In the genomic region with DNA sequence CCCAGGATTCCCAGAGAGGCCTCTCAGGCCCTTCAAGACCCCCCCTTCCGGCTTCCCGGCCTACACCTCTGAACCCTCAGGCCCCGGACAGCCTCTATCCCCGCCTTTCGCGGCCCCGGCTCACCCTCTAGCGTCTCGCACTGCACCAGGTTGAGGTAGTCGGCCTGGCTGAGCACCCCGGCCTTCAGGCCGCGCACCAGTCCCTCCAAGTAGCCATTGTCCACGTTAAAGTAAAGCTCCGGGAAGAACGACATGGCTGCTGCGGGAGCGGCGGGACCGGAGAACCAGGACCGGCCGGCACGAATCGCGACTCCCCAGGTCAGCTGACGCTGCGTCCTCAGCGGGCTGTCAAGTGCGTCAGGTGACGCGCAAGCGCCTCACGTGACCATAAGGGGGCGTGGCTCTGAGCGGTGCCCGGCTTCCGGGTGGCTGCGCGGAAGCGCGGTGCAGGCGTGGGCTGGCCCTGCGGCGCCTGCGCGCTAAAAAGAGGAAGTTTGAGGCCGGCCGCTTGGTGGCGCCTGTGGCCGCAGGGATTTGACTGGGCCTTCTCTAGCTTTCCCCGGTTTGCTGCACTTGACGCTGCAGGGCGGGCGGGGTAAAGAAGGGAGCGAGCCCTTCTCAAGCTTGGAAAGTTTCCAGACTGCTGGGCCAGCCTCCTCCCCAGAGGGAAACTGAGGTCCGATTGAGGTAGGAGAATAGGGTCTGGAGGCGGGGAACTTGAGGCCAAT, we compare ENCODE assay signal across 1 cellular context.
TF ChIP-seq lines count a peak whose summit lies in the region.

TSS of gene ATP6V0D1 (minus strand) at position 325 of the 728 bp plus-strand sequence. CDS start at position 254, 71 bp downstream.

TF ChIP-seq in K562, 482 proteins besides CTCF, POLR2A, EP300 and RAD21 (continued from another document and continues in another):
- 0 out of 2 replicates have a peak, but pooled peaks have one; percentile 23 for TF ChIP-seq RERE (CRISPR knock-in tag; IDR thresholded peaks at IDR 0.05; ENCODE audit: borderline replicate concordance)
- peak; percentile 65 for TF ChIP-seq ETV1 (tag; conservative IDR thresholded peaks at IDR 0.05; ENCODE audit: low read depth)
- TF ChIP-seq HDAC2 (IDR thresholded peaks at IDR 0.05), result peak; percentile 88
- peak; percentile 93 for TF ChIP-seq RBBP5 (IDR thresholded peaks at IDR 0.05; ENCODE audit: borderline replicate concordance, insufficient read depth, low read length, poor library complexity, severe bottlenecking)
- peak; percentile 99 for TF ChIP-seq TOE1 (IDR thresholded peaks at IDR 0.05; ENCODE audit: borderline replicate concordance)
- no peak for TF ChIP-seq TOE1 (CRISPR knock-in tag; IDR thresholded peaks at IDR 0.05; ENCODE audit: borderline replicate concordance, low read depth)
- TF ChIP-seq MAX (CRISPR knock-in tag; IDR thresholded peaks at IDR 0.05), result peak; percentile 96
- peak; percentile 12; the same call in 1 of the 2 replicates for TF ChIP-seq LEF1 (IDR thresholded peaks at IDR 0.05)
- no peak for TF ChIP-seq ZFPM2 (CRISPR knock-in tag; IDR thresholded peaks at IDR 0.05)
- TF ChIP-seq ZEB2 (IDR thresholded peaks at IDR 0.05), result 0 out of 2 replicates have a peak, but pooled peaks have one; percentile 59
- TF ChIP-seq, protein P1, sequence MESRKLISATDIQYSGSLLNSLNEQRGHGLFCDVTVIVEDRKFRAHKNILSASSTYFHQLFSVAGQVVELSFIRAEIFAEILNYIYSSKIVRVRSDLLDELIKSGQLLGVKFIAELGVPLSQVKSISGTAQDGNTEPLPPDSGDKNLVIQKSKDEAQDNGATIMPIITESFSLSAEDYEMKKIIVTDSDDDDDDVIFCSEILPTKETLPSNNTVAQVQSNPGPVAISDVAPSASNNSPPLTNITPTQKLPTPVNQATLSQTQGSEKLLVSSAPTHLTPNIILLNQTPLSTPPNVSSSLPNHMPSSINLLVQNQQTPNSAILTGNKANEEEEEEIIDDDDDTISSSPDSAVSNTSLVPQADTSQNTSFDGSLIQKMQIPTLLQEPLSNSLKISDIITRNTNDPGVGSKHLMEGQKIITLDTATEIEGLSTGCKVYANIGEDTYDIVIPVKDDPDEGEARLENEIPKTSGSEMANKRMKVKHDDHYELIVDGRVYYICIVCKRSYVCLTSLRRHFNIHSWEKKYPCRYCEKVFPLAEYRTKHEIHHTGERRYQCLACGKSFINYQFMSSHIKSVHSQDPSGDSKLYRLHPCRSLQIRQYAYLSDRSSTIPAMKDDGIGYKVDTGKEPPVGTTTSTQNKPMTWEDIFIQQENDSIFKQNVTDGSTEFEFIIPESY (CRISPR knock-in tag; IDR thresholded peaks at IDR 0.05), result peak; percentile 45; the same call in 1 of the 2 replicates
- no peak for TF ChIP-seq CBX2 (IDR thresholded peaks at IDR 0.05; ENCODE audit: insufficient read depth, low read length, poor library complexity, severe bottlenecking)
- TF ChIP-seq RBFOX2 (IDR thresholded peaks at IDR 0.05; ENCODE audit: low read depth, low read length), result peak; percentile 92
- 0 out of 2 replicates have a peak, but pooled peaks have one; percentile 54 for TF ChIP-seq ATF6 (CRISPR knock-in tag; IDR thresholded peaks at IDR 0.05)
- TF ChIP-seq, protein P2, sequence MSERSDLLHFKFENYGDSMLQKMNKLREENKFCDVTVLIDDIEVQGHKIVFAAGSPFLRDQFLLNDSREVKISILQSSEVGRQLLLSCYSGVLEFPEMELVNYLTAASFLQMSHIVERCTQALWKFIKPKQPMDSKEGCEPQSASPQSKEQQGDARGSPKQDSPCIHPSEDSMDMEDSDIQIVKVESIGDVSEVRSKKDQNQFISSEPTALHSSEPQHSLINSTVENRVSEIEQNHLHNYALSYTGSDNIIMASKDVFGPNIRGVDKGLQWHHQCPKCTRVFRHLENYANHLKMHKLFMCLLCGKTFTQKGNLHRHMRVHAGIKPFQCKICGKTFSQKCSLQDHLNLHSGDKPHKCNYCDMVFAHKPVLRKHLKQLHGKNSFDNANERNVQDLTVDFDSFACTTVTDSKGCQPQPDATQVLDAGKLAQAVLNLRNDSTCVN (CRISPR knock-in tag; IDR thresholded peaks at IDR 0.05), result peak; percentile 64; the same call in 1 of the 2 replicates
- 0 out of 2 replicates have a peak, but pooled peaks have one; percentile 30 for TF ChIP-seq DPF2 (IDR thresholded peaks at IDR 0.05)
- TF ChIP-seq, protein P3, sequence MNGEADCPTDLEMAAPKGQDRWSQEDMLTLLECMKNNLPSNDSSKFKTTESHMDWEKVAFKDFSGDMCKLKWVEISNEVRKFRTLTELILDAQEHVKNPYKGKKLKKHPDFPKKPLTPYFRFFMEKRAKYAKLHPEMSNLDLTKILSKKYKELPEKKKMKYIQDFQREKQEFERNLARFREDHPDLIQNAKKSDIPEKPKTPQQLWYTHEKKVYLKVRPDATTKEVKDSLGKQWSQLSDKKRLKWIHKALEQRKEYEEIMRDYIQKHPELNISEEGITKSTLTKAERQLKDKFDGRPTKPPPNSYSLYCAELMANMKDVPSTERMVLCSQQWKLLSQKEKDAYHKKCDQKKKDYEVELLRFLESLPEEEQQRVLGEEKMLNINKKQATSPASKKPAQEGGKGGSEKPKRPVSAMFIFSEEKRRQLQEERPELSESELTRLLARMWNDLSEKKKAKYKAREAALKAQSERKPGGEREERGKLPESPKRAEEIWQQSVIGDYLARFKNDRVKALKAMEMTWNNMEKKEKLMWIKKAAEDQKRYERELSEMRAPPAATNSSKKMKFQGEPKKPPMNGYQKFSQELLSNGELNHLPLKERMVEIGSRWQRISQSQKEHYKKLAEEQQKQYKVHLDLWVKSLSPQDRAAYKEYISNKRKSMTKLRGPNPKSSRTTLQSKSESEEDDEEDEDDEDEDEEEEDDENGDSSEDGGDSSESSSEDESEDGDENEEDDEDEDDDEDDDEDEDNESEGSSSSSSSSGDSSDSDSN (IDR thresholded peaks at IDR 0.05; ENCODE audit: borderline replicate concordance in 1 of 2, low read depth in 2 of 2, low read length in 2 of 2), result peak in 1 of 2 experiments; percentile 56; a peak in 1 of 4 replicates
- TF ChIP-seq GATAD2B (IDR thresholded peaks at IDR 0.05; ENCODE audit: borderline replicate concordance), result peak; percentile 75
- peak; percentile 84 for TF ChIP-seq EP400 (IDR thresholded peaks at IDR 0.05)
- TF ChIP-seq TEAD1 (CRISPR knock-in tag; IDR thresholded peaks at IDR 0.05), result peak in 1 of 2 experiments; percentile 76; a peak in 2 of 4 replicates
- no peak for TF ChIP-seq ZNF584 (CRISPR knock-in tag; IDR thresholded peaks at IDR 0.05; ENCODE audit: low read depth)
- TF ChIP-seq HNRNPL (IDR thresholded peaks at IDR 0.05; ENCODE audit: low read depth, low read length), result no peak
- peak; percentile 24 for TF ChIP-seq PRDM10 (IDR thresholded peaks at IDR 0.05; ENCODE audit: partially characterized antibody)
- no peak for TF ChIP-seq NEUROD1 (IDR thresholded peaks at IDR 0.05; ENCODE audit: borderline replicate concordance, low read depth, low read length, partially characterized antibody)
- TF ChIP-seq, protein P4, sequence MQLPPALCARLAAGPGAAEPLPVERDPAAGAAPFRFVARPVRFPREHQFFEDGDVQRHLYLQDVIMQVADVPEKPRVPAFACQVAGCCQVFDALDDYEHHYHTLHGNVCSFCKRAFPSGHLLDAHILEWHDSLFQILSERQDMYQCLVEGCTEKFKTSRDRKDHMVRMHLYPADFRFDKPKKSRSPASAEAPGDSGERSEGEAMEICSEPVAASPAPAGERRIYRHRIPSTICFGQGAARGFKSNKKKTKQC (CRISPR knock-in tag; IDR thresholded peaks at IDR 0.05), result no peak; the same call in none of the 2 replicates
- TF ChIP-seq MXD1 (CRISPR knock-in tag; IDR thresholded peaks at IDR 0.05; ENCODE audit: borderline replicate concordance, poor library complexity, severe bottlenecking), result peak; percentile 3
- TF ChIP-seq MEIS2 (IDR thresholded peaks at IDR 0.05; ENCODE audit: partially characterized antibody), result peak; percentile 92
- peak; percentile 60 for TF ChIP-seq ZNF12 (CRISPR knock-in tag; IDR thresholded peaks at IDR 0.05)
- peak; percentile 31; the same call in 1 of the 2 replicates for TF ChIP-seq ESRRA (IDR thresholded peaks at IDR 0.05; ENCODE audit: borderline replicate concordance, low read depth)
- TF ChIP-seq ATF7 (IDR thresholded peaks at IDR 0.05), result peak; percentile 86; the same call in 1 of the 2 replicates
- 0 out of 2 replicates have a peak, but pooled peaks have one; percentile 42 for TF ChIP-seq SMAD4 (CRISPR knock-in tag; conservative IDR thresholded peaks at IDR 0.05)
- TF ChIP-seq MAFK (IDR thresholded peaks at IDR 0.05; ENCODE audit: low read length), result peak; percentile 42; the same call in 1 of the 2 replicates
- TF ChIP-seq FOXK2 (conservative IDR thresholded peaks at IDR 0.05 in 1 of 2, IDR thresholded peaks at IDR 0.05 in 1 of 2; ENCODE audit: low read depth in 2 of 2), result peak; percentile 82 to 91
- TF ChIP-seq SMC3 (conservative IDR thresholded peaks at IDR 0.05; ENCODE audit: insufficient read depth, low read depth, low read length), result peak; percentile 42; the same call in 1 of the 2 replicates
- peak; percentile 86 for TF ChIP-seq HMGN3 (IDR thresholded peaks at IDR 0.05; ENCODE audit: borderline replicate concordance, extremely low read depth, insufficient read length, low read depth, low read length)
